Comparison of ENCODE assay signal across 1 cellular context in genomic region chr7:30896783-30897617, GRCh38.
TF ChIP-seq lines count a peak whose summit lies in the region.

No MANE protein-coding gene starts in this region.

TF ChIP-seq in K562, 482 proteins besides CTCF, POLR2A, EP300 and RAD21 (continued from another document and continues in another):
- no peak for TF ChIP-seq ZFP30 (CRISPR knock-in tag; IDR thresholded peaks at IDR 0.05; ENCODE audit: borderline replicate concordance)
- no peak for TF ChIP-seq TAF7 (tag; IDR thresholded peaks at IDR 0.05)
- no peak for TF ChIP-seq ZNF174 (CRISPR knock-in tag; IDR thresholded peaks at IDR 0.05)
- TF ChIP-seq FOXA1 (IDR thresholded peaks at IDR 0.05; ENCODE audit: borderline replicate concordance) = no peak
- no peak for TF ChIP-seq ZNF431 (CRISPR knock-in tag; IDR thresholded peaks at IDR 0.05)
- TF ChIP-seq VEZF1 (CRISPR knock-in tag; IDR thresholded peaks at IDR 0.05) = peak; percentile 60
- no peak for TF ChIP-seq TCFL5 (CRISPR knock-in tag; conservative IDR thresholded peaks at IDR 0.05)
- 0 out of 2 replicates have a peak, but pooled peaks have one; percentile 19 for TF ChIP-seq USF1 (CRISPR knock-in tag; IDR thresholded peaks at IDR 0.05)
- no peak for TF ChIP-seq ATF6 (CRISPR knock-in tag; IDR thresholded peaks at IDR 0.05)
- TF ChIP-seq CBX1 (IDR thresholded peaks at IDR 0.05; ENCODE audit: low read depth) = no peak
- no peak for TF ChIP-seq GTF2A2 (tag; IDR thresholded peaks at IDR 0.05)
- TF ChIP-seq NCOA6 (IDR thresholded peaks at IDR 0.05) = no peak
- TF ChIP-seq THRAP3 (IDR thresholded peaks at IDR 0.05; ENCODE audit: borderline replicate concordance) = no peak
- TF ChIP-seq WHSC1 (IDR thresholded peaks at IDR 0.05; ENCODE audit: low read length) = no peak
- peak; percentile 84 for TF ChIP-seq MTA2 (IDR thresholded peaks at IDR 0.05; ENCODE audit: low read depth)
- no peak for TF ChIP-seq PKNOX1 (IDR thresholded peaks at IDR 0.05)
- TF ChIP-seq TCF7 (IDR thresholded peaks at IDR 0.05; ENCODE audit: borderline replicate concordance) = no peak; the same call in 1 of the 2 replicates
- TF ChIP-seq MNT (conservative IDR thresholded peaks at IDR 0.05) = no peak
- no peak for TF ChIP-seq MXD1 (CRISPR knock-in tag; IDR thresholded peaks at IDR 0.05; ENCODE audit: borderline replicate concordance, poor library complexity, severe bottlenecking)
- TF ChIP-seq KDM1A (IDR thresholded peaks at IDR 0.05) = no peak; a peak in 2 of 4 replicates
- TF ChIP-seq MTA3 (IDR thresholded peaks at IDR 0.05; ENCODE audit: borderline replicate concordance) = no peak
- no peak for TF ChIP-seq NR2F6 (CRISPR knock-in tag; IDR thresholded peaks at IDR 0.05)
- no peak for TF ChIP-seq SLC30A9 (CRISPR knock-in tag; IDR thresholded peaks at IDR 0.05)
- no peak for TF ChIP-seq ATF4 (CRISPR knock-in tag; IDR thresholded peaks at IDR 0.05)
- TF ChIP-seq HEY1 (CRISPR knock-in tag; IDR thresholded peaks at IDR 0.05; ENCODE audit: borderline replicate concordance) = no peak
- no peak for TF ChIP-seq THRA (IDR thresholded peaks at IDR 0.05)
- no peak for TF ChIP-seq NBN (IDR thresholded peaks at IDR 0.05; ENCODE audit: low read depth)
- no peak for TF ChIP-seq CLOCK (CRISPR knock-in tag; IDR thresholded peaks at IDR 0.05; ENCODE audit: borderline replicate concordance)
- no peak for TF ChIP-seq MLLT1 (IDR thresholded peaks at IDR 0.05)
- TF ChIP-seq REST (CRISPR knock-in tag; IDR thresholded peaks at IDR 0.05; ENCODE audit: low read depth) = no peak
- TF ChIP-seq ZNF140 (CRISPR knock-in tag; IDR thresholded peaks at IDR 0.05) = no peak
- TF ChIP-seq SP2 (IDR thresholded peaks at IDR 0.05; ENCODE audit: extremely low read depth, low read depth, low read length, poor library complexity, severe bottlenecking) = no peak
- no peak for TF ChIP-seq E2F8 (IDR thresholded peaks at IDR 0.05; ENCODE audit: low read depth, partially characterized antibody)
- no peak for TF ChIP-seq ZBTB17 (CRISPR knock-in tag; IDR thresholded peaks at IDR 0.05)
- no peak for TF ChIP-seq ZNF277 (CRISPR knock-in tag; IDR thresholded peaks at IDR 0.05; ENCODE audit: borderline replicate concordance)
- TF ChIP-seq ZNF12 (CRISPR knock-in tag; IDR thresholded peaks at IDR 0.05) = no peak
- no peak for TF ChIP-seq FOXJ2 (tag; IDR thresholded peaks at IDR 0.05)
